In the genomic region with DNA sequence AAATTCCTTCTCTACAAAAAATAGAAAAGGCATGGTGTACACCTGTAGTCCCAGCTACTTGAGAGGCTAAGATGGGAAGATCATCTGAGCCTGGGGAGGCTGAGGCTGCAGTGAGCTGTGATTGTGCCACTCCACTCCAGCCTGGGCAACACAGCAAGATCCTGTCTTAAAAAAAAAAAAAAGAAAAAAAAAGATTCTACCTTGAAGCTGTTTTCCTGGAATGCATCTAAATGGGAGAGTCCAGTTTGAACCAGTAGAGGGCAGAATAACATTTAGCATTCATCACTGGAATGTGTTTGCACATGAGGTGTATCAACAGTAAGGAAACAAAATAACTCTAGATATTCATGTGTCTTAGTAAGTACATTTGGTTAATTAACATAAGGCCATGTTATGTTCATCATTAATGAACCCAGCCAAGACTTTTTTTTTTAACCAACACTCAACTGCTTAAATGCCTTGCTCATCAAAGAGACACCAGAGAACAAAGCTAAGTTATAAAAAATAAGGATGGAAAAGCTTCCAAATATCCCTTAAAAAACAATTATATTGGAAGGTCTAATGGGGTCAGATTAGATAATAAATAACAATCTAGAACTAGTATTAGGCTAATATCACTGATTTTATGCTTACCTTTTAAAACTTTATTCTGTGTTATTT, we compare ENCODE assay signal across 8 cellular contexts. TPM values are rescaled to one million over a fixed set of nuclear protein-coding genes. Genes with fewer than 3 reads are reported as not detected.
DNase-seq lines count a peak whose midpoint lies in the region; ATAC-seq and TF ChIP-seq lines count a peak whose summit lies in the region.

No MANE protein-coding gene starts in this region.

- DNase-seq in left ventricle myocardium inferior: no peak
- DNase-seq in left ventricle myocardium superior: no peak
- peak; percentile 67 for DNase-seq in HEK293T (ENCODE audit: extremely low spot score)
- peak; percentile 69 for DNase-seq in NT2/D1 (ENCODE audit: low read depth, low spot score)
- no peak for DNase-seq in endodermal cell

- H3K36me3 Mint-ChIP-seq in endodermal cell (ENCODE audit: low read depth): peaks cover 4% of the 10 kb centered on the region

- TF ChIP-seq CTCF in left ventricle myocardium inferior (IDR thresholded peaks at IDR 0.05; ENCODE audit: borderline replicate concordance) (peak; percentile 52), endodermal cell (conservative IDR thresholded peaks at IDR 0.05) (peak; percentile 86), neural cell (IDR thresholded peaks at IDR 0.05; ENCODE audit: poor library complexity, severe bottlenecking) (peak; percentile 59)

- intact Hi-C loops in left ventricle myocardium inferior (cut with micrococcal nuclease) (no loop called here), left ventricle myocardium superior (cut with micrococcal nuclease) (no loop called here)

- no peak for ATAC-seq in left ventricle myocardium superior
- no peak for ATAC-seq in HG02970 (IDR thresholded peaks at IDR 0.05; ENCODE audit: low FRiP score, unreplicated experiment)
- no peak for ATAC-seq in GM18498 (IDR thresholded peaks at IDR 0.05; ENCODE audit: unreplicated experiment)

- POLR2A ChIA-PET in HEK293T (lab: Yijun Ruan, JAX): no interaction called here

- no peaks in the 10 kb centered on the region for H3K9me2 ChIP-seq in neural cell (ENCODE audit: insufficient read depth, low read length)

- TF ChIP-seq EP300 in neural cell (conservative IDR thresholded peaks at IDR 0.05; ENCODE audit: poor library complexity, severe bottlenecking): no peak

- no peak overlapping the region for H3K27ac Mint-ChIP-seq in endodermal cell

- no peak overlapping the region for H3K4me3 ChIP-seq in left ventricle myocardium inferior
- no peak overlapping the region for H3K4me3 ChIP-seq in NT2/D1 (ENCODE audit: insufficient read length, low read depth)
- H3K4me3 ChIP-seq in endodermal cell (ENCODE audit: low read length): no peak overlapping the region
- H3K4me3 ChIP-seq in neural cell (ENCODE audit: low read length): no peak overlapping the region

- H3K4me1 ChIP-seq in left ventricle myocardium inferior (no peaks in the 10 kb centered on the region), NT2/D1 (ENCODE audit: insufficient read depth, insufficient read length) (no peaks in the 10 kb centered on the region), endodermal cell (ENCODE audit: control insufficient read depth, insufficient read depth, low read length) (no peaks in the 10 kb centered on the region)

- H3K27me3 Mint-ChIP-seq in endodermal cell (ENCODE audit: insufficient read depth): peaks cover 2% of the 10 kb centered on the region

- H3K36me3 ChIP-seq in left ventricle myocardium inferior (no peaks in the 10 kb centered on the region), NT2/D1 (ENCODE audit: insufficient read depth, insufficient read length, low read length) (no peaks in the 10 kb centered on the region), endodermal cell (ENCODE audit: control insufficient read depth, insufficient read depth, low read length) (no peaks in the 10 kb centered on the region), neural cell (ENCODE audit: insufficient read depth, low read length) (no peaks in the 10 kb centered on the region)

- H3K4me1 Mint-ChIP-seq in endodermal cell: peaks cover 8% of the 10 kb centered on the region

- CTCF ChIA-PET in HEK293T (lab: Yijun Ruan, JAX): interaction anchor here (0.6 to 1.3 kb wide), 5 partner anchors 213 to 1438 kb away, joined by 3 to 4 read pairs (median 4); no protein-coding TSS in a partner anchor

- H3F3A ChIP-seq in neural cell (ENCODE audit: insufficient read depth, low read length, poor library complexity, severe bottlenecking): no peaks in the 10 kb centered on the region

- H3K9me3 ChIP-seq in left ventricle myocardium inferior (replicated peaks): peaks cover 24% of the 10 kb centered on the region
- peaks cover 21% of the 10 kb centered on the region for H3K9me3 ChIP-seq in NT2/D1 (ENCODE audit: insufficient read depth, low read length)
- peaks cover 23% of the 10 kb centered on the region for H3K9me3 ChIP-seq in endodermal cell (ENCODE audit: control insufficient read depth, low read length)
- H3K9me3 ChIP-seq in neural cell (ENCODE audit: low read length): no peaks in the 10 kb centered on the region

- no peak overlapping the region for H3K27ac ChIP-seq in left ventricle myocardium inferior (replicated peaks)
- H3K27ac ChIP-seq in endodermal cell (ENCODE audit: low read depth, low read length): no peak overlapping the region
- H3K27ac ChIP-seq in neural cell (ENCODE audit: low read length): no peak overlapping the region

- H3K27me3 ChIP-seq in left ventricle myocardium inferior (ENCODE audit: low read depth) (peaks cover 12% of the 10 kb centered on the region), NT2/D1 (ENCODE audit: insufficient read depth, insufficient read length) (no peaks in the 10 kb centered on the region), endodermal cell (ENCODE audit: control insufficient read depth, insufficient read depth, low read length, poor library complexity, severe bottlenecking) (no peaks in the 10 kb centered on the region), neural cell (ENCODE audit: insufficient read depth, low read depth, low read length) (no peaks in the 10 kb centered on the region)

- H3K4me3 Mint-ChIP-seq in endodermal cell: no peak overlapping the region

- H3K9ac ChIP-seq in NT2/D1 (ENCODE audit: insufficient read length, low read depth) (no peak overlapping the region), endodermal cell (ENCODE audit: extremely low read depth, low read length, poor library complexity, severe bottlenecking) (no peak overlapping the region), neural cell (ENCODE audit: low read length) (no peak overlapping the region)

- H4K20me1 ChIP-seq in neural cell (ENCODE audit: insufficient read depth): no peaks in the 10 kb centered on the region

- no peak overlapping the region for H2AFZ ChIP-seq in neural cell (ENCODE audit: low read depth, low read length)

- H3K9me3 Mint-ChIP-seq in endodermal cell: peaks cover 21% of the 10 kb centered on the region

- TF ChIP-seq RAD21 in neural cell (conservative IDR thresholded peaks at IDR 0.05): peak; percentile 63

- no peaks in the 10 kb centered on the region for H3K79me2 ChIP-seq in neural cell (replicated peaks; ENCODE audit: insufficient read depth, low read length)

- H3K4me2 ChIP-seq in neural cell (ENCODE audit: low read length): no peak overlapping the region

TF ChIP-seq in HEK293T, 16 proteins besides CTCF, POLR2A, EP300 and RAD21:
- no peak for TF ChIP-seq ELF4 (IDR thresholded peaks at IDR 0.05)
- TF ChIP-seq TARDBP (IDR thresholded peaks at IDR 0.05): no peak
- TF ChIP-seq FOXM1 (IDR thresholded peaks at IDR 0.05; ENCODE audit: borderline replicate concordance): no peak
- peak; percentile 98 for TF ChIP-seq ZNF384 (IDR thresholded peaks at IDR 0.05)
- TF ChIP-seq FOXA1 (IDR thresholded peaks at IDR 0.05): no peak
- no peak for TF ChIP-seq CTBP1 (IDR thresholded peaks at IDR 0.05; ENCODE audit: borderline replicate concordance)
- no peak for TF ChIP-seq FOXK2 (IDR thresholded peaks at IDR 0.05)
TF ChIP-seq in HEK293T: peak in this region for 1.

TF ChIP-seq in neural cell, 6 proteins besides CTCF, POLR2A, EP300 and RAD21:
- TF ChIP-seq TAF1 (IDR thresholded peaks at IDR 0.05; ENCODE audit: low read depth): no peak
- TF ChIP-seq EZH2 (IDR thresholded peaks at IDR 0.05; ENCODE audit: borderline replicate concordance, insufficient read depth, low read length, poor library complexity, severe bottlenecking): no peak
- TF ChIP-seq SMC3 (conservative IDR thresholded peaks at IDR 0.05; ENCODE audit: poor library complexity): peak; percentile 49
- TF ChIP-seq, protein P1, sequence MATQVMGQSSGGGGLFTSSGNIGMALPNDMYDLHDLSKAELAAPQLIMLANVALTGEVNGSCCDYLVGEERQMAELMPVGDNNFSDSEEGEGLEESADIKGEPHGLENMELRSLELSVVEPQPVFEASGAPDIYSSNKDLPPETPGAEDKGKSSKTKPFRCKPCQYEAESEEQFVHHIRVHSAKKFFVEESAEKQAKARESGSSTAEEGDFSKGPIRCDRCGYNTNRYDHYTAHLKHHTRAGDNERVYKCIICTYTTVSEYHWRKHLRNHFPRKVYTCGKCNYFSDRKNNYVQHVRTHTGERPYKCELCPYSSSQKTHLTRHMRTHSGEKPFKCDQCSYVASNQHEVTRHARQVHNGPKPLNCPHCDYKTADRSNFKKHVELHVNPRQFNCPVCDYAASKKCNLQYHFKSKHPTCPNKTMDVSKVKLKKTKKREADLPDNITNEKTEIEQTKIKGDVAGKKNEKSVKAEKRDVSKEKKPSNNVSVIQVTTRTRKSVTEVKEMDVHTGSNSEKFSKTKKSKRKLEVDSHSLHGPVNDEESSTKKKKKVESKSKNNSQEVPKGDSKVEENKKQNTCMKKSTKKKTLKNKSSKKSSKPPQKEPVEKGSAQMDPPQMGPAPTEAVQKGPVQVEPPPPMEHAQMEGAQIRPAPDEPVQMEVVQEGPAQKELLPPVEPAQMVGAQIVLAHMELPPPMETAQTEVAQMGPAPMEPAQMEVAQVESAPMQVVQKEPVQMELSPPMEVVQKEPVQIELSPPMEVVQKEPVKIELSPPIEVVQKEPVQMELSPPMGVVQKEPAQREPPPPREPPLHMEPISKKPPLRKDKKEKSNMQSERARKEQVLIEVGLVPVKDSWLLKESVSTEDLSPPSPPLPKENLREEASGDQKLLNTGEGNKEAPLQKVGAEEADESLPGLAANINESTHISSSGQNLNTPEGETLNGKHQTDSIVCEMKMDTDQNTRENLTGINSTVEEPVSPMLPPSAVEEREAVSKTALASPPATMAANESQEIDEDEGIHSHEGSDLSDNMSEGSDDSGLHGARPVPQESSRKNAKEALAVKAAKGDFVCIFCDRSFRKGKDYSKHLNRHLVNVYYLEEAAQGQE (IDR thresholded peaks at IDR 0.05; ENCODE audit: borderline replicate concordance): no peak
- TF ChIP-seq MXI1 (conservative IDR thresholded peaks at IDR 0.05; ENCODE audit: poor library complexity, severe bottlenecking): no peak
- no peak for TF ChIP-seq POLR2AphosphoS5 (IDR thresholded peaks at IDR 0.05)

RNA-seq across cellular contexts. Expression of a gene that starts 16.1 kb away (rescaled TPM):
- total RNA-seq in left ventricle myocardium inferior: not detected
- not detected for total RNA-seq in left ventricle myocardium superior
- total RNA-seq in endodermal cell: 1 to 10 TPM; 1.5 to 2.0 TPM
- polyA plus RNA-seq in endodermal cell (2013, experiment 1 of 2): not detected
- not detected for polyA plus RNA-seq in endodermal cell (2013, experiment 2 of 2)
- polyA plus RNA-seq in neural cell: not detected in 2 replicates
- polyA minus RNA-seq in neural cell: not detected in 2 replicates

RNA-seq across cellular contexts. Expression of a gene that starts 25.8 kb away (rescaled TPM):
- total RNA-seq in left ventricle myocardium inferior (not detected), left ventricle myocardium superior (not detected), endodermal cell (not detected)
- polyA plus RNA-seq in endodermal cell (2013, experiment 1 of 2): not detected
- polyA plus RNA-seq in endodermal cell (2013, experiment 2 of 2): not detected
- not detected in 2 replicates for polyA plus RNA-seq in neural cell
- not detected in 2 replicates for polyA minus RNA-seq in neural cell

RNA-seq across cellular contexts. Expression of a gene that starts 57.1 kb away (rescaled TPM):
- total RNA-seq in left ventricle myocardium inferior (not detected), left ventricle myocardium superior (not detected), endodermal cell (not detected)
- polyA plus RNA-seq in endodermal cell (2013, experiment 1 of 2): not detected
- polyA plus RNA-seq in endodermal cell (2013, experiment 2 of 2): not detected
- polyA plus RNA-seq in neural cell: not detected in 2 replicates
- polyA minus RNA-seq in neural cell: not detected in 2 replicates

Comparison
In these comparisons a context has a peak if more than half of its experiments do, and no peak if none do; other contexts are left out.
1. DNase-seq: peak in HEK293T (single experiment) and NT2/D1 (single experiment); none in left ventricle myocardium inferior (single experiment), left ventricle myocardium superior (single experiment) and endodermal cell (single experiment).
2. Peak in every context shown above with its lines, with median percentiles within 50 percentile points of each other: CTCF ChIP-seq.